In the genomic region with DNA sequence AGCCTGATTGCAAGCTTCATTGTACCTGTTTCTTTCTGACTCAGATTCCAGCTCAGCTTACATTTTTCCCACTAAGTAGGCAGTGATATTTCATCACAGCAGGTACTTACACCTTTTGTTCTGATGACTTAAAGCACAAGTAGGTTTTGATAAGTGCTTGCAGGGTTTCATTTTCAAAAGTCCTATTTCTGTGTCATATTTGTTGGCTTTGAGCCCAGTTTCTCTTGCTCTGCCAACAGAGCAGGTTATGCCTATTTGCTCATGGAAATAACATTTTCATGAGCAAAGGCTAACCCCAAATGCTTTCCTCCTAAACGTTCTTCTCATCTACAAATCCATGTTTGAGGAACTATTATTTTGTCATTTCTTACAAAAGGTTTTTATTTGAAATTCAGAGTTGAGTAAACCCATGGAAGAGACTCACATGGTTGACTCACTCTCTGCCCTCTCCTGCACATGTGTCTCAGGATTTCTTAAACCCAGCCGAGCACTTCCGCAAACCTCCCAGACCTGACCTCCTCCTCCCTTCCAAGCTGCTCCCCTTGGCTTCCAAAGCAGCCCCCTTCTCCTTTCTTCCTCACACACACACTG, we compare ENCODE assay signal across 8 cellular contexts. TPM values are rescaled to one million over a fixed set of nuclear protein-coding genes. Genes with fewer than 3 reads are reported as not detected.
DNase-seq lines count a peak whose midpoint lies in the region; ATAC-seq and TF ChIP-seq lines count a peak whose summit lies in the region.

No MANE protein-coding gene starts in this region.

- H3K9me3 ChIP-seq in breast epithelium (no peaks in the 10 kb centered on the region), mucosa of rectum (ENCODE audit: control insufficient read depth in 2 of 2, low read length in 2 of 2) (no peaks in the 10 kb centered on the region)

- H3K27ac ChIP-seq in breast epithelium (peak overlapping the region; percentile 58 to 66), mucosa of rectum (ENCODE audit: low read depth in 2 of 2, low read length in 2 of 2) (peak overlapping the region; percentile 53 to 61)

- intact Hi-C loops in breast epithelium (cut with DNase I; ENCODE audit: low total_unique reads), result no loop called here

- no peak for TF ChIP-seq POLR2A in breast epithelium (IDR thresholded peaks at IDR 0.05)

- no peak overlapping the region for H3K4me3 ChIP-seq in breast epithelium
- H3K4me3 ChIP-seq in mucosa of rectum (ENCODE audit: low read length in 2 of 2), result peak overlapping the region in 1 of 2 donors; percentile 27

- ATAC-seq in GM19351 (IDR thresholded peaks at IDR 0.05; ENCODE audit: unreplicated experiment) (peak; percentile 78), HG03460 (IDR thresholded peaks at IDR 0.05; ENCODE audit: unreplicated experiment) (peak; percentile 75)

- H3K4me1 ChIP-seq in breast epithelium (peaks cover 0 to 6% of the 10 kb centered on the region in 2 donors), mucosa of rectum (ENCODE audit: control insufficient read depth in 2 of 2, insufficient read depth in 2 of 2, low read length in 2 of 2) (peaks cover 18% of the 10 kb centered on the region in 2 donors)

- DNase-seq in COLO668 (lab: John Stamatoyannopoulos, UW; ENCODE audit: unreplicated experiment), result peak; percentile 37
- DNase-seq in NCI-H774 (lab: John Stamatoyannopoulos, UW), result peak; percentile 34
- no peak for DNase-seq in breast epithelium (ENCODE audit: low spot score in 2 of 2)
- DNase-seq in NCI-H82 treated with DMSO at 0.1 percent for 48 hours (lab: John Stamatoyannopoulos, UW; ENCODE audit: unreplicated experiment), result no peak
- no peak for DNase-seq in midbrain (lab: John Stamatoyannopoulos, UW)

- H3K9ac ChIP-seq in mucosa of rectum (ENCODE audit: low read depth in 1 of 2, low read length in 2 of 2), result no peak overlapping the region

- no peaks in the 10 kb centered on the region for H3K27me3 ChIP-seq in breast epithelium
- H3K27me3 ChIP-seq in mucosa of rectum (ENCODE audit: control insufficient read depth in 2 of 2, insufficient read depth in 2 of 2, low read length in 2 of 2), result no peaks in the 10 kb centered on the region

- H3K36me3 ChIP-seq in breast epithelium, result no peaks in the 10 kb centered on the region
- H3K36me3 ChIP-seq in mucosa of rectum (ENCODE audit: control insufficient read depth in 2 of 2, insufficient read depth in 2 of 2, low read length in 2 of 2), result no peaks in the 10 kb centered on the region

- no peak for TF ChIP-seq CTCF in breast epithelium (IDR thresholded peaks at IDR 0.05)

RNA-seq across cellular contexts. Expression of a gene that starts 12.3 kb away (rescaled TPM):
- 10 to 100 TPM; 66.5 to 94.5 (median 67.4) TPM for total RNA-seq in breast epithelium

RNA-seq across cellular contexts. Expression of a gene that starts 51.6 kb away (rescaled TPM):
- 1 to 10 TPM in 1 of 3 donors, under 1 TPM in 2; 0.59 to 4.3 (median 0.98) TPM for total RNA-seq in breast epithelium

Comparison
In these comparisons a context has a peak if more than half of its experiments do, and no peak if none do; other contexts are left out.
1. DNase-seq: peak in COLO668 (single experiment) and NCI-H774 (single experiment); none in breast epithelium (0 of 2), NCI-H82 treated with DMSO at 0.1 percent for 48 hours (single experiment) and midbrain (single experiment).